ENCODE assay signal across 29 cellular contexts in genomic region chr7:46011501-46011900, GRCh38.
"Had no signal": no experiment of that assay in that cellular context is flagged by ENCODE, and none has a peak within 500 bp of the region (broad histone marks: within the 10 kb centered on the region; RNA-seq: fewer than 3 reads in every experiment).

No MANE protein-coding gene starts in this region.

- H3K4me1 ChIP-seq: adrenal gland, esophagus squamous epithelium had no signal

- H3K4me3 ChIP-seq: adrenal gland, body of pancreas, esophagus squamous epithelium, gastroesophageal sphincter had no signal

- H3K27ac ChIP-seq: adrenal gland, body of pancreas, epithelial cell of prostate, esophagus squamous epithelium, gastroesophageal sphincter had no signal

- H3K27me3 ChIP-seq: adrenal gland, body of pancreas, esophagus squamous epithelium had no signal

- DNase-seq: activated CD4-positive, alpha-beta memory T cell treated with anti-CD3 and anti-CD28 coated beads for 36 hours; activated CD4-positive, alpha-beta T cell treated with anti-CD3 and anti-CD28 coated beads for 36 hours; activated CD4-positive, CD25-positive, alpha-beta regulatory T cell; activated CD4-positive, CD25-positive, alpha-beta regulatory T cell treated with anti-CD3 and anti-CD28 coated beads, Interleukin-2, amount 50 U/mL, for 72 hours; activated CD8-positive, alpha-beta memory T cell treated with anti-CD3 and anti-CD28 coated beads, Interleukin-2, amount 10 ng/mL, durations not matched to agents 7 days and 5 days; activated CD8-positive, alpha-beta memory T cell treated with anti-CD3 and anti-CD28 coated beads, Interleukin-2, amount 50 U/mL, for 4 hours; activated CD8-positive, alpha-beta T cell treated with anti-CD3 and anti-CD28 coated beads, Interleukin-2, amount 10 ng/mL, durations not matched to agents 7 days and 5 days; activated effector memory CD4-positive, alpha-beta T cell treated with anti-CD3 and anti-CD28 coated beads, Interleukin-2, amount 50 U/mL, for 16 hours; activated naive CD4-positive, alpha-beta T cell treated with anti-CD3 and anti-CD28 coated beads for 36 hours; activated naive CD8-positive, alpha-beta T cell treated with anti-CD3 and anti-CD28 coated beads for 36 hours; activated naive CD8-positive, alpha-beta T cell treated with anti-CD3 and anti-CD28 coated beads, Interleukin-2, amount 50 U/mL, for 24 hours; activated T-cell treated with anti-CD3 and anti-CD28 coated beads, Interleukin-2, amount 50 U/mL, for 1 hour; activated T-cell treated with anti-CD3 and anti-CD28 coated beads, Interleukin-2, amount 50 U/mL, for 48 hours; adrenal gland; amygdala; aorta; body of pancreas; caudate nucleus; cortex of kidney; dermis blood vessel endothelial cell; effector CD4-positive, alpha-beta T cell; effector memory CD8-positive, alpha-beta T cell; esophagus squamous epithelium; foreskin melanocyte; T-helper 1 cell; T-helper 17 cell; T1000 had no signal

- H3K36me3 ChIP-seq: adrenal gland, esophagus squamous epithelium, gastroesophageal sphincter had no signal
